ENCODE assay signal across 16 cellular contexts in genomic region chr2:240229603-240230423, GRCh38.
DNase-seq lines count a peak whose midpoint lies in the region; ATAC-seq and TF ChIP-seq lines count a peak whose summit lies in the region.
"Had no signal": no experiment of that assay in that cellular context is flagged by ENCODE, and none has a peak within 500 bp of the region (broad histone marks: within the 10 kb centered on the region; RNA-seq: fewer than 3 reads in every experiment).

No MANE protein-coding gene starts in this region.

- no peak for TF ChIP-seq CTCF in epithelial cell of esophagus (IDR thresholded peaks at IDR 0.05; ENCODE audit: insufficient read depth, low read depth, low read length, missing control alignments)

- H3K27me3 Mint-ChIP-seq in effector memory CD8-positive, alpha-beta T cell, result peaks cover 35 to 65% of the 10 kb centered on the region in 2 donors

- H3K27ac Mint-ChIP-seq in effector memory CD8-positive, alpha-beta T cell, result no peak overlapping the region
- H3K27ac Mint-ChIP-seq: activated naive CD4-positive, alpha-beta T cell treated with anti-CD3 and anti-CD28 coated beads, Interleukin-2, amount 10 ng/mL, durations not matched to agents 7 days and 5 days; CD8-positive, alpha-beta memory T cell had no signal

- H3K36me3 Mint-ChIP-seq in effector memory CD8-positive, alpha-beta T cell (ENCODE audit: insufficient read depth), result no peaks in the 10 kb centered on the region

- DNase-seq in NOMO-1 treated with DMSO at 0.1 percent for 48 hours (lab: John Stamatoyannopoulos, UW; ENCODE audit: unreplicated experiment) (peak; percentile 34), NOMO-1 treated with dmso at 0.1 percent for 144 hours (lab: John Stamatoyannopoulos, UW; ENCODE audit: unreplicated experiment) (no peak), MV-4-11 (lab: John Stamatoyannopoulos, UW) (peak; percentile 67), epithelial cell of esophagus (ENCODE audit: low read depth) (peak; percentile 59), renal cortical epithelial cell (ENCODE audit: low read depth) (peak; percentile 84), NCI-H2081 treated with DMSO at 0.1 percent for 48 hours (lab: John Stamatoyannopoulos, UW) (no peak), NCI-H1105 (lab: John Stamatoyannopoulos, UW) (no peak)
- no peak for DNase-seq in effector memory CD8-positive, alpha-beta T cell
- DNase-seq: activated naive CD4-positive, alpha-beta T cell treated with anti-CD3 and anti-CD28 coated beads, Interleukin-2, amount 10 ng/mL, durations not matched to agents 7 days and 5 days; central memory CD4-positive, alpha-beta T cell; stimulated activated CD8-positive, alpha-beta memory T cell treated with anti-CD3 and anti-CD28 coated beads, Interleukin-4, amount 100 ng/mL, for 48 hours had no signal

- H3K4me3 Mint-ChIP-seq in effector memory CD8-positive, alpha-beta T cell, result no peak overlapping the region
- H3K4me3 Mint-ChIP-seq: activated naive CD4-positive, alpha-beta T cell treated with anti-CD3 and anti-CD28 coated beads, Interleukin-2, amount 10 ng/mL, durations not matched to agents 7 days and 5 days; CD8-positive, alpha-beta memory T cell had no signal

- ATAC-seq in effector memory CD8-positive, alpha-beta T cell (replicated peaks), result no peak
- ATAC-seq: left lung had no signal

- H3K9me3 Mint-ChIP-seq in effector memory CD8-positive, alpha-beta T cell, result peaks cover 5 to 14% of the 10 kb centered on the region in 2 donors

- no peaks in the 10 kb centered on the region for H3K4me1 Mint-ChIP-seq in effector memory CD8-positive, alpha-beta T cell (ENCODE audit: low read depth in 2 of 2)

- H3K4me3 ChIP-seq in epithelial cell of esophagus (ENCODE audit: low read length), result no peak overlapping the region
- H3K4me3 ChIP-seq: hepatocyte, left lung, SJCRH30, tibial nerve had no signal

Comparison
In these comparisons a context has a peak if more than half of its experiments do, and no peak if none do; other contexts are left out.
1. DNase-seq: peak in NOMO-1 treated with DMSO at 0.1 percent for 48 hours (single experiment), MV-4-11 (single experiment), epithelial cell of esophagus (single experiment) and renal cortical epithelial cell (single experiment); none in NOMO-1 treated with dmso at 0.1 percent for 144 hours (single experiment), effector memory CD8-positive, alpha-beta T cell (0 of 3), NCI-H2081 treated with DMSO at 0.1 percent for 48 hours (single experiment) and NCI-H1105 (single experiment).